In the genomic region with DNA sequence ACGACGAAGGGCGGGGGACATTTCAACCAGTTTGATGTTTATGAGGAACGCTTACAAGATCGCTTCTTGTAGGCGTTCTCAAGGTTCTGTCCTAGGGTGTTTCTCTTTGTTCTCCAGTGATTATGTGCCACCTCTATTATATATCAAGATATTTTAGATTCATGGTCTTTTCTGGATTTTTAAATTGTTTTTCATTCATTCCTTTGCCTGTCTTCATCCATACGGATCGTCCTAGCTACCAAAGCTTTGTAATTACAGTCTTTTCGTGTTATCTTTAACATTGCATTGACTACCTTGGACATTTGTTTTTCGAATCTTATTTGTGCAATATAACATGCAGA, we compare ENCODE assay signal across 1 cellular context.
TF ChIP-seq lines count a peak whose summit lies in the region.

No MANE protein-coding gene starts in this region.

TF ChIP-seq in liver, 16 proteins besides CTCF, POLR2A, EP300 and RAD21 (continued from another document):
- TF ChIP-seq HNF4A (conservative IDR thresholded peaks at IDR 0.05) (no peak), FOXA1 (IDR thresholded peaks at IDR 0.05) (no peak), NR2F2 (IDR thresholded peaks at IDR 0.05) (no peak), GABPA (IDR thresholded peaks at IDR 0.05 in 1 of 2, conservative IDR thresholded peaks at IDR 0.05 in 1 of 2) (no peak)
TF ChIP-seq in liver: peak in this region for 2.
